24 cellular contexts compared by ENCODE assay signal in the genomic region with DNA sequence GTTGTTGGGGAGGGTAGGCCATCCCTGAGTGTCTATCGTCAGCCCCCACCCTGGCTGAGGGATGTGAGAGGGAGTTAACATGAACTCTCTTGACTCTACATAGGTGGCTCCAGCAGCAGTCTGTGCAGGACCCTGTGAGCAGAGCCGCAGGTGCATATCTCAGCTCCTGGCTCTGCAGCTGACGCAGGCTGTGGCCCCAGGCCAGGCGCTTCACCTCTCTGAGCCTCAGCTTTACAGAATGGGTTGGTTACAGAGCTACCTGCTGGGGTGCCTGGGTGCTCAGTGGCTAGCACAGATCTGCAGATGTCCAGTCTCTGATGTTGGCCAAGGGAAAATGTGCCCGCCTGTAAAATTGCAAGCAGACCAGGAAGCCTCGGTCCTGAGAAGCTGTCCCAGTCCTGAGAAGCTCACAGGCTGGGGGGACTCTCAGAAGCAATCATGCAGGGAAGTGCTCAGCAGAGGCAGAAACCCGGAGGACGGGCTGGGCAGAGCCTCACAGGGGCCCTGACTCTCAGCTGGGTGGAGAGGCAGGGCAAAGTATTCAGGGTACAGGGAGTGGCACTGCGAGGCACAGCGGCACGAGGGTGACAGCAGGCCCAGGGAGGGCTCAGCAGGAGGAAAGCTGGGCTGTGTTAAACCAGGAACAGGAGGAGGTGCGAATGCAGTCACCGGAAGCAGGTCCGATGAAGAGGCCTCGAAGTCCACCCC. TPM values are rescaled to one million over a fixed set of nuclear protein-coding genes. Genes with fewer than 3 reads are reported as not detected.
DNase-seq lines count a peak whose midpoint lies in the region; ATAC-seq and TF ChIP-seq lines count a peak whose summit lies in the region.
"Had no signal": no experiment of that assay in that cellular context is flagged by ENCODE, and none has a peak within 500 bp of the region (broad histone marks: within the 10 kb centered on the region; RNA-seq: fewer than 3 reads in every experiment).

No MANE protein-coding gene starts in this region.

- intact Hi-C loops in right lobe of liver (cut with DNase I), result loop anchor here (5.0 to 10.0 kb wide), 2 partner anchors 39 to 82 kb away; partner anchors contain the start of gene KMT5B (in 1 of the 2)

- no peak overlapping the region for H3K4me3 ChIP-seq in HEK293 (ENCODE audit: low read depth, low read length)
- no peak overlapping the region for H3K4me3 ChIP-seq in right lobe of liver
- H3K4me3 ChIP-seq: spleen, upper lobe of right lung had no signal

- H3K27ac Mint-ChIP-seq in stimulated activated naive B cell treated with anti-CD40 and anti-IgM and Interleukin-4, amounts not matched to agents 10 μg/mL and 1 μg/mL and 100 μg/mL, for 72 hours, result peak overlapping the region; percentile 88
- H3K27ac Mint-ChIP-seq: activated T-helper 1 cell treated with anti-CD3 and anti-CD28 coated beads, Interleukin-12 subunit alpha, Interleukin-12 subunit beta, Interleukin-2, Interleukin-4 antibody, amounts not matched to agents 30 ng/mL and 10 ng/mL and 1 ng/mL, durations not matched to agents 14 hours and 24 hours and 36 hours; CD4-positive, alpha-beta T cell had no signal

- POLR2A ChIA-PET in HEK293 (lab: Yijun Ruan, JAX), result interaction anchor here (2.3 kb wide), 1 partner anchor 24 kb away, joined by 12 read pairs; the partner anchor contains the start of gene C11orf24

- peak overlapping the region; percentile 18 to 67 for H3K4me3 Mint-ChIP-seq in stimulated activated naive B cell treated with anti-CD40 and anti-IgM and Interleukin-4, amounts not matched to agents 10 μg/mL and 1 μg/mL and 100 μg/mL, for 72 hours
- H3K4me3 Mint-ChIP-seq: activated T-helper 1 cell treated with anti-CD3 and anti-CD28 coated beads, Interleukin-12 subunit alpha, Interleukin-12 subunit beta, Interleukin-2, Interleukin-4 antibody, amounts not matched to agents 30 ng/mL and 10 ng/mL and 1 ng/mL, durations not matched to agents 14 hours and 24 hours and 36 hours; CD4-positive, alpha-beta T cell; naive thymus-derived CD4-positive, alpha-beta T cell; T-cell had no signal

- DNase-seq in RPMI8226, result peak; percentile 65
- DNase-seq in right lobe of liver, result peak in 2 of 3 donors; percentile 46 to 52
- no peak for DNase-seq in stimulated activated naive B cell treated with anti-CD40 and anti-IgM and Interleukin-4, amounts not matched to agents 10 μg/mL and 1 μg/mL and 100 μg/mL, for 72 hours
- no peak for DNase-seq in NCI-H2227 (lab: John Stamatoyannopoulos, UW; ENCODE audit: unreplicated experiment)
- DNase-seq in HPDE6-E6E7 (ENCODE audit: extremely low spot score), result no peak
- DNase-seq: activated CD4-positive, alpha-beta T cell treated with anti-CD3 and anti-CD28 coated beads, Interleukin-2, amount 50 U/mL, for 48 hours; activated CD4-positive, CD25-positive, alpha-beta regulatory T cell; activated naive CD4-positive, alpha-beta T cell treated with anti-CD3 and anti-CD28 coated beads, Interleukin-2, amount 50 U/mL, for 16 hours; caudate nucleus; CD4-positive, alpha-beta T cell; GOT3; left cardiac atrium; mesendoderm; naive thymus-derived CD4-positive, alpha-beta T cell; NCI-H1105; NCI-H1930; NCI-H526 treated with DMSO at 0.1 percent for 48 hours; spleen; stimulated activated CD4-positive, alpha-beta T cell treated with anti-CD3 and anti-CD28 coated beads, Interleukin-4, amount 100 ng/mL, for 1 hour; T-cell; upper lobe of right lung had no signal

- no peak for TF ChIP-seq POLR2A in right lobe of liver (IDR thresholded peaks at IDR 0.05)

- H3K27ac ChIP-seq in HEK293 (ENCODE audit: extremely low read depth, low read depth, low read length) (no peak overlapping the region), right lobe of liver (peak overlapping the region in 1 of 3 donors; percentile 98)
- H3K27ac ChIP-seq: spleen, upper lobe of right lung had no signal

- H3K4me1 ChIP-seq in HEK293 (ENCODE audit: control insufficient read depth, insufficient read depth, low read length) (no peaks in the 10 kb centered on the region), right lobe of liver (peaks cover 0 to 26% (median 10%) of the 10 kb centered on the region in 4 donors)

- no peaks in the 10 kb centered on the region for H3K9me3 ChIP-seq in HEK293 (ENCODE audit: control insufficient read depth, insufficient read depth, low read depth, low read length)
- no peaks in the 10 kb centered on the region for H3K9me3 ChIP-seq in right lobe of liver
- H3K9me3 ChIP-seq: spleen, upper lobe of right lung had no signal

- no peaks in the 10 kb centered on the region for H3K9me3 Mint-ChIP-seq in stimulated activated naive B cell treated with anti-CD40 and anti-IgM and Interleukin-4, amounts not matched to agents 10 μg/mL and 1 μg/mL and 100 μg/mL, for 72 hours
- H3K9me3 Mint-ChIP-seq: activated T-helper 1 cell treated with anti-CD3 and anti-CD28 coated beads, Interleukin-12 subunit alpha, Interleukin-12 subunit beta, Interleukin-2, Interleukin-4 antibody, amounts not matched to agents 30 ng/mL and 10 ng/mL and 1 ng/mL, durations not matched to agents 14 hours and 24 hours and 36 hours; CD4-positive, alpha-beta T cell; naive thymus-derived CD4-positive, alpha-beta T cell; T-cell had no signal

- no peaks in the 10 kb centered on the region for H3K36me3 Mint-ChIP-seq in stimulated activated naive B cell treated with anti-CD40 and anti-IgM and Interleukin-4, amounts not matched to agents 10 μg/mL and 1 μg/mL and 100 μg/mL, for 72 hours
- H3K36me3 Mint-ChIP-seq: naive thymus-derived CD4-positive, alpha-beta T cell; T-cell had no signal

- no peaks in the 10 kb centered on the region for H3K27me3 ChIP-seq in right lobe of liver
- H3K27me3 ChIP-seq: upper lobe of right lung had no signal

- peaks cover 21 to 45% of the 10 kb centered on the region in 2 donors for H3K4me1 Mint-ChIP-seq in stimulated activated naive B cell treated with anti-CD40 and anti-IgM and Interleukin-4, amounts not matched to agents 10 μg/mL and 1 μg/mL and 100 μg/mL, for 72 hours

- CTCF ChIA-PET in HEK293 (lab: Yijun Ruan, JAX), result interaction anchor here (0.6 to 6.5 kb wide), 14 partner anchors 11 to 286 kb away, joined by 3 to 122 read pairs (median 5); partner anchors contain the start of gene ALDH3B1

- WGBS in right lobe of liver (ENCODE audit: insufficient coverage, low coverage, low lambda C conversion rate, missing lambda C conversion rate), result 53% methylated on average over 5 of the region's 15 CpGs

- H3K27me3 Mint-ChIP-seq in stimulated activated naive B cell treated with anti-CD40 and anti-IgM and Interleukin-4, amounts not matched to agents 10 μg/mL and 1 μg/mL and 100 μg/mL, for 72 hours, result no peaks in the 10 kb centered on the region
- H3K27me3 Mint-ChIP-seq: CD4-positive, alpha-beta T cell; T-cell had no signal

- H3K36me3 ChIP-seq in HEK293 (ENCODE audit: control insufficient read depth in 2 of 2, insufficient read depth in 1 of 2, low read length in 2 of 2) (no peaks in the 10 kb centered on the region), right lobe of liver (no peaks in the 10 kb centered on the region)
- H3K36me3 ChIP-seq: spleen, upper lobe of right lung had no signal

- TF ChIP-seq CTCF in HEK293 (tag by site-specific recombination; IDR thresholded peaks at IDR 0.05) (no peak), right lobe of liver (IDR thresholded peaks at IDR 0.05) (no peak)

- ATAC-seq in right lobe of liver, result peak in 3 of 4 donors; percentile 2 to 21 (median 10)
- ATAC-seq in stimulated activated naive B cell treated with anti-CD40 and anti-IgM and Interleukin-4, amounts not matched to agents 10 μg/mL and 1 μg/mL and 100 μg/mL, for 72 hours (replicated peaks), result peak in 1 of 2 donors; percentile 19
- ATAC-seq in HG02840 (IDR thresholded peaks at IDR 0.05; ENCODE audit: low FRiP score, unreplicated experiment), result no peak
- ATAC-seq: naive thymus-derived CD4-positive, alpha-beta T cell; T-cell; upper lobe of right lung had no signal

TF ChIP-seq in HEK293, 187 proteins besides CTCF, POLR2A, EP300 and RAD21:
- TF ChIP-seq ZNF433 (tag by site-specific recombination; IDR thresholded peaks at IDR 0.05; ENCODE audit: low read depth), result no peak
- no peak for TF ChIP-seq ZNF426 (tag by site-specific recombination; IDR thresholded peaks at IDR 0.05)
- TF ChIP-seq ZIC2 (tag by site-specific recombination; IDR thresholded peaks at IDR 0.05), result 0 out of 2 replicates have a peak, but pooled peaks have one; percentile 19
- TF ChIP-seq KLF9 (tag by site-specific recombination; IDR thresholded peaks at IDR 0.05; ENCODE audit: low read depth), result no peak

RNA-seq across cellular contexts. Expression of gene LRP5, which starts 15.9 kb away (rescaled TPM):
- total RNA-seq in right lobe of liver, result 100 to 1,000 TPM in 2 of 6 experiments, 10 to 100 TPM in 4; 74.4 to 120 (median 88.2) TPM

RNA-seq across cellular contexts. Expression of gene C11orf24, which starts 24.7 kb away (rescaled TPM):
- total RNA-seq in right lobe of liver, result 10 to 100 TPM; 39.4 to 70.9 (median 62.4) TPM

Comparison
In these comparisons a context has a peak if more than half of its experiments do, and no peak if none do; other contexts are left out.
1. DNase-seq: peak in RPMI8226 (single experiment) and right lobe of liver (2 of 3); none in stimulated activated naive B cell treated with anti-CD40 and anti-IgM and Interleukin-4, amounts not matched to agents 10 μg/mL and 1 μg/mL and 100 μg/mL, for 72 hours (single experiment), NCI-H2227 (single experiment) and HPDE6-E6E7 (single experiment).